ENCODE assay signal across 1 cellular context in the genomic region with DNA sequence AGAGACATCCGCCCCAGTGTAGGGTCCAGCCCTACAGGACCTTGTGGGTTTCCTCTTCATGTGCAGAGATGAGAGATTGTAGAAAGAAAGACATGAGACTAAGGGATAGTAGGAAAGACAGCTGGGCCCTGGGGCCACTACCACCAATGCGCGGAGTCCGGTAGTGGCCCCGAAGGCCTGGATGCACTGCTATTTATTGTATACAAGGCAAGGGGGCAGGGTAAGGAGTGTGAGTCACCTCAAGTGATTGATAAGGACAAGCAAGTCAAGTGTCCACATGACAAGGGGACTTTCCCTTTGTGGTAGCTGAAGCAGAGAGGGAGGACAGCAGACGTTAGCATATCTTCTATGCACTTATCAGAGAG.
TF ChIP-seq lines count a peak whose summit lies in the region.

No MANE protein-coding gene starts in this region.

TF ChIP-seq in HCT116, 20 proteins besides CTCF, POLR2A, EP300 and RAD21:
- TF ChIP-seq ATF3 (IDR thresholded peaks at IDR 0.05) (no peak), YY1 (IDR thresholded peaks at IDR 0.05; ENCODE audit: extremely low read depth, insufficient replicate concordance, low read depth, low read length) (no peak), FOSL1 (IDR thresholded peaks at IDR 0.05; ENCODE audit: low read depth) (no peak), EGR1 (IDR thresholded peaks at IDR 0.05; ENCODE audit: low read depth) (no peak), CEBPB (IDR thresholded peaks at IDR 0.05; ENCODE audit: low read depth) (no peak), EZH2phosphoT487 (IDR thresholded peaks at IDR 0.05; ENCODE audit: borderline replicate concordance) (no peak), TCF7L2 (IDR thresholded peaks at IDR 0.05; ENCODE audit: borderline replicate concordance, extremely low read depth, insufficient read depth, insufficient read length) (no peak), JUND (IDR thresholded peaks at IDR 0.05) (no peak), ELF1 (IDR thresholded peaks at IDR 0.05; ENCODE audit: borderline replicate concordance, low read depth) (no peak), ZBTB33 (IDR thresholded peaks at IDR 0.05; ENCODE audit: extremely low read depth, insufficient replicate concordance, low read length) (no peak), SP1 (IDR thresholded peaks at IDR 0.05; ENCODE audit: low read depth) (no peak), ZFX (IDR thresholded peaks at IDR 0.05) (no peak), ZNF274 (IDR thresholded peaks at IDR 0.05; ENCODE audit: low read depth, low read length) (no peak), SIN3A (IDR thresholded peaks at IDR 0.05; ENCODE audit: low read depth) (no peak)
- TF ChIP-seq, protein P1, sequence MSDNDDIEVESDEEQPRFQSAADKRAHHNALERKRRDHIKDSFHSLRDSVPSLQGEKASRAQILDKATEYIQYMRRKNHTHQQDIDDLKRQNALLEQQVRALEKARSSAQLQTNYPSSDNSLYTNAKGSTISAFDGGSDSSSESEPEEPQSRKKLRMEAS (IDR thresholded peaks at IDR 0.05) = no peak
- TF ChIP-seq, protein P2, sequence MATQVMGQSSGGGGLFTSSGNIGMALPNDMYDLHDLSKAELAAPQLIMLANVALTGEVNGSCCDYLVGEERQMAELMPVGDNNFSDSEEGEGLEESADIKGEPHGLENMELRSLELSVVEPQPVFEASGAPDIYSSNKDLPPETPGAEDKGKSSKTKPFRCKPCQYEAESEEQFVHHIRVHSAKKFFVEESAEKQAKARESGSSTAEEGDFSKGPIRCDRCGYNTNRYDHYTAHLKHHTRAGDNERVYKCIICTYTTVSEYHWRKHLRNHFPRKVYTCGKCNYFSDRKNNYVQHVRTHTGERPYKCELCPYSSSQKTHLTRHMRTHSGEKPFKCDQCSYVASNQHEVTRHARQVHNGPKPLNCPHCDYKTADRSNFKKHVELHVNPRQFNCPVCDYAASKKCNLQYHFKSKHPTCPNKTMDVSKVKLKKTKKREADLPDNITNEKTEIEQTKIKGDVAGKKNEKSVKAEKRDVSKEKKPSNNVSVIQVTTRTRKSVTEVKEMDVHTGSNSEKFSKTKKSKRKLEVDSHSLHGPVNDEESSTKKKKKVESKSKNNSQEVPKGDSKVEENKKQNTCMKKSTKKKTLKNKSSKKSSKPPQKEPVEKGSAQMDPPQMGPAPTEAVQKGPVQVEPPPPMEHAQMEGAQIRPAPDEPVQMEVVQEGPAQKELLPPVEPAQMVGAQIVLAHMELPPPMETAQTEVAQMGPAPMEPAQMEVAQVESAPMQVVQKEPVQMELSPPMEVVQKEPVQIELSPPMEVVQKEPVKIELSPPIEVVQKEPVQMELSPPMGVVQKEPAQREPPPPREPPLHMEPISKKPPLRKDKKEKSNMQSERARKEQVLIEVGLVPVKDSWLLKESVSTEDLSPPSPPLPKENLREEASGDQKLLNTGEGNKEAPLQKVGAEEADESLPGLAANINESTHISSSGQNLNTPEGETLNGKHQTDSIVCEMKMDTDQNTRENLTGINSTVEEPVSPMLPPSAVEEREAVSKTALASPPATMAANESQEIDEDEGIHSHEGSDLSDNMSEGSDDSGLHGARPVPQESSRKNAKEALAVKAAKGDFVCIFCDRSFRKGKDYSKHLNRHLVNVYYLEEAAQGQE (IDR thresholded peaks at IDR 0.05; ENCODE audit: low read depth) = no peak
